In the genomic region with DNA sequence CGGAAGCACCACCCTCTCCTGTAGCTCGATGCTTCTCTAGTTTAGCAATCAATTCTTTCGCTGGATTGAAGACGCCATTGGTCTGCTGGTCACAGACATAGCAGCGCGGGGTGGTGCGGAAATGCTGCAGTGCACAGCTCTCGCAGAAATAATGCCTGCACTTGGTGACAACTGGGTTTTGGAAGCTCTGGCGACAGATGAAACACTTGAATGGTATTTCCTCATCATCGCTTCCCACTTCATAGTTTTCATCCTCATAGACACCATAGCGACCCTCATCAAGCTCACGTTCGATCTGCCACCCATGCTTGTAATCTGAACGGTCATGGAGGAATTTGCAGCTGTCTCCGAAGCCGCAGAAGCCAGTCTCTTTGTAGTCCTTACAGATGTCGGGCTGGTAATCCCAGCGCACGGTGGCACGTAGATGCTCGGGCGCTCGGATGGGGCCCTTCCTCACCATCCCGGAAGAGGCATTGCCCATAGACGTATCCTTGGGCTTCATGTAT, we compare ENCODE assay signal across 9 cellular contexts. TPM values are rescaled to one million over a fixed set of nuclear protein-coding genes. Genes with fewer than 3 reads are reported as not detected.
A peak's percentile ranks its signal among the peaks of the same experiment; 100 is the strongest.
DNase-seq lines count a peak whose midpoint lies in the region; ATAC-seq and TF ChIP-seq lines count a peak whose summit lies in the region.
"Had no signal": no experiment of that assay in that cellular context is flagged by ENCODE, and none has a peak within 500 bp of the region (broad histone marks: within the 10 kb centered on the region; RNA-seq: fewer than 3 reads in every experiment).

No MANE protein-coding gene starts in this region.

- intact Hi-C loops in right cardiac atrium (cut with DNase I): no loop called here

- DNase-seq in ELF-1 (ENCODE audit: low read depth, low spot score) (peak; percentile 54), Peyer's patch (peak in 2 of 3 donors; percentile 47 to 67), right cardiac atrium (no peak), retinal pigment epithelial cell (ENCODE audit: low read depth) (no peak), OCI-M2 (lab: John Stamatoyannopoulos, UW; ENCODE audit: unreplicated experiment) (no peak), 8988T (no peak)

- H3K4me1 ChIP-seq in Peyer's patch (no peaks in the 10 kb centered on the region), right cardiac atrium (ENCODE audit: control insufficient read depth, insufficient read depth, low read length) (no peaks in the 10 kb centered on the region)

- no peaks in the 10 kb centered on the region for H3K36me3 ChIP-seq in Peyer's patch

- H3K27ac ChIP-seq in Peyer's patch (peak overlapping the region; percentile 88 to 96 (median 93)), angular gyrus (ENCODE audit: low read depth, low read length) (peak overlapping the region; percentile 66), right cardiac atrium (ENCODE audit: low read length) (peak overlapping the region; percentile 99)

- WGBS in right cardiac atrium: under 1% methylated on average over 25 of the region's 25 CpGs

- H3K9me3 ChIP-seq in Peyer's patch: no peaks in the 10 kb centered on the region
- H3K9me3 ChIP-seq in right cardiac atrium (ENCODE audit: control insufficient read depth, low read length): no peaks in the 10 kb centered on the region

- peak overlapping the region; percentile 55 to 71 (median 68) for H3K4me3 ChIP-seq in Peyer's patch
- peak overlapping the region; percentile 67 for H3K4me3 ChIP-seq in right cardiac atrium (ENCODE audit: low read length)
- H3K4me3 ChIP-seq in retinal pigment epithelial cell (ENCODE audit: low read length): peak overlapping the region; percentile 73

- TF ChIP-seq POLR2A in Peyer's patch (IDR thresholded peaks at IDR 0.05): no peak

- ATAC-seq in HG02571 (IDR thresholded peaks at IDR 0.05; ENCODE audit: unreplicated experiment) (peak; percentile 9), right cardiac atrium (peak; percentile 42 to 44)

- TF ChIP-seq CTCF in Peyer's patch (IDR thresholded peaks at IDR 0.05) (no peak), retinal pigment epithelial cell (conservative IDR thresholded peaks at IDR 0.05; ENCODE audit: low read depth, low read length) (no peak)

- no peaks in the 10 kb centered on the region for H3K27me3 ChIP-seq in Peyer's patch
- H3K27me3 ChIP-seq in right cardiac atrium (ENCODE audit: control insufficient read depth, insufficient read depth): no peaks in the 10 kb centered on the region

RNA-seq across cellular contexts. Expression of a gene that starts 0.9 kb away (rescaled TPM):
- total RNA-seq in Peyer's patch (10 to 100 TPM; 11.6 to 16.6 (median 15.6) TPM), right cardiac atrium (10 to 100 TPM in 1 of 4 donors, 1 to 10 TPM in 3; 9.0 to 10.5 (median 9.7) TPM)
- 11.6 TPM for polyA plus RNA-seq in right cardiac atrium

RNA-seq across cellular contexts. Expression of a gene that starts 1.0 kb away (rescaled TPM):
- 100 to 1,000 TPM in 1 of 4 donors, 10 to 100 TPM in 3; 58.1 to 109 (median 68.7) TPM for total RNA-seq in Peyer's patch
- total RNA-seq in right cardiac atrium: 100 to 1,000 TPM; 348 to 454 (median 365) TPM
- 846 TPM for polyA plus RNA-seq in right cardiac atrium

RNA-seq across cellular contexts. Expression of a gene that starts 17.9 kb away (rescaled TPM):
- total RNA-seq in Peyer's patch (10 to 100 TPM in 2 of 4 donors, 1 to 10 TPM in 2; 5.3 to 28.9 (median 8.8) TPM), right cardiac atrium (1 to 10 TPM; 3.3 to 3.9 (median 3.5) TPM)
- 6.5 TPM for polyA plus RNA-seq in right cardiac atrium

RNA-seq across cellular contexts. Expression of a gene that starts 25.0 kb away (rescaled TPM):
- total RNA-seq in Peyer's patch (not detected), right cardiac atrium (not detected)
- polyA plus RNA-seq in right cardiac atrium: not detected
- total RNA-seq: activated CD8-positive, alpha-beta memory T cell treated with anti-CD3 and anti-CD28 coated beads for 36 hours had no signal

Comparison
In these comparisons a context has a peak if more than half of its experiments do, and no peak if none do; other contexts are left out.
1. DNase-seq: peak in ELF-1 (single experiment) and Peyer's patch (2 of 3); none in right cardiac atrium (0 of 3), retinal pigment epithelial cell (single experiment), OCI-M2 (single experiment) and 8988T (single experiment).
2. Peak in every context shown above with its lines, with median percentiles within 50 percentile points of each other: H3K27ac ChIP-seq and H3K4me3 ChIP-seq.